10 cellular contexts compared by ENCODE assay signal in genomic region chr6:56642366-56643261, GRCh38. TPM values are rescaled to one million over a fixed set of nuclear protein-coding genes. Genes with fewer than 3 reads are reported as not detected.
DNase-seq lines count a peak whose midpoint lies in the region; ATAC-seq and TF ChIP-seq lines count a peak whose summit lies in the region.
"Had no signal": no experiment of that assay in that cellular context is flagged by ENCODE, and none has a peak within 500 bp of the region (broad histone marks: within the 10 kb centered on the region; RNA-seq: fewer than 3 reads in every experiment).

Gene DST, minus strand, starts transcription at chr6:56642889.

- H3K27ac Mint-ChIP-seq in T-helper 2 cell treated with Interferon-gamma antibody and Interleukin-4, amounts not matched to agents 5 μg/mL and 100 μg/mL, for 36 hours = no peak within 1 kb of the TSS
- H3K27ac Mint-ChIP-seq: activated CD8-positive, alpha-beta T cell treated with anti-CD3 and anti-CD28 coated beads for 36 hours had no signal

- WGBS in body of pancreas, 2 donors = 57 to 62% methylated on average over 7 of the region's 7 CpGs

- no peaks in the 10 kb centered on the region for H3K36me3 Mint-ChIP-seq in T-helper 2 cell treated with Interferon-gamma antibody and Interleukin-4, amounts not matched to agents 5 μg/mL and 100 μg/mL, for 36 hours (ENCODE audit: low read depth)

- H3K36me3 ChIP-seq in body of pancreas (replicated peaks in 1 of 2; ENCODE audit: insufficient read depth in 1 of 2, low read depth in 2 of 2) = no peaks in the 10 kb centered on the region

- intact Hi-C loops in body of pancreas (cut with DNase I) = loop anchor here (10.0 kb wide), 1 partner anchor 52 kb away; no protein-coding TSS in a partner anchor

- H3K4me1 ChIP-seq in body of pancreas = no peaks in the 10 kb centered on the region
- H3K4me1 ChIP-seq: parathyroid adenoma had no signal

- no peaks in the 10 kb centered on the region for H3K4me1 Mint-ChIP-seq in T-helper 2 cell treated with Interferon-gamma antibody and Interleukin-4, amounts not matched to agents 5 μg/mL and 100 μg/mL, for 36 hours (ENCODE audit: low read depth)

- no peak within 1 kb of the TSS for H3K4me3 Mint-ChIP-seq in T-helper 2 cell treated with Interferon-gamma antibody and Interleukin-4, amounts not matched to agents 5 μg/mL and 100 μg/mL, for 36 hours
- H3K4me3 Mint-ChIP-seq: activated CD8-positive, alpha-beta T cell treated with anti-CD3 and anti-CD28 coated beads for 36 hours had no signal

- no peaks in the 10 kb centered on the region for H3K9me3 Mint-ChIP-seq in T-helper 2 cell treated with Interferon-gamma antibody and Interleukin-4, amounts not matched to agents 5 μg/mL and 100 μg/mL, for 36 hours
- H3K9me3 Mint-ChIP-seq: activated CD8-positive, alpha-beta T cell treated with anti-CD3 and anti-CD28 coated beads for 36 hours had no signal

- no peaks in the 10 kb centered on the region for H3K27me3 Mint-ChIP-seq in T-helper 2 cell treated with Interferon-gamma antibody and Interleukin-4, amounts not matched to agents 5 μg/mL and 100 μg/mL, for 36 hours (ENCODE audit: low read depth)
- H3K27me3 Mint-ChIP-seq: activated CD8-positive, alpha-beta T cell treated with anti-CD3 and anti-CD28 coated beads for 36 hours had no signal

- DNase-seq in HS-27A (ENCODE audit: low read depth) (peak; percentile 34), body of pancreas (no peak), iris pigment epithelial cell (ENCODE audit: low read depth) (peak; percentile 95), T-helper 9 cell (no peak)
- no peak for DNase-seq in activated naive CD4-positive, alpha-beta T cell (lab: John Stamatoyannopoulos, UW)
- DNase-seq in stimulated activated naive CD4-positive, alpha-beta T cell treated with Interleukin-2 at 50 U/mL for 16 hours (lab: John Stamatoyannopoulos, UW) = no peak
- no peak for DNase-seq in T-helper 2 cell treated with Interferon-gamma antibody and Interleukin-4, amounts not matched to agents 5 μg/mL and 100 μg/mL, for 36 hours (ENCODE audit: low spot score)
- DNase-seq: activated CD8-positive, alpha-beta T cell treated with anti-CD3 and anti-CD28 coated beads for 36 hours had no signal

- H3K9me3 ChIP-seq in body of pancreas = no peaks in the 10 kb centered on the region

- TF ChIP-seq POLR2A in body of pancreas (IDR thresholded peaks at IDR 0.05) = no peak

- H3K4me3 ChIP-seq in body of pancreas = no peak within 1 kb of the TSS

- no peaks in the 10 kb centered on the region for H3K27me3 ChIP-seq in body of pancreas

- H3K27ac ChIP-seq in body of pancreas (no peak within 1 kb of the TSS), temporal lobe (ENCODE audit: low read depth, low read length) (no peak within 1 kb of the TSS)
- H3K27ac ChIP-seq: parathyroid adenoma had no signal

- TF ChIP-seq CTCF in body of pancreas (IDR thresholded peaks at IDR 0.05) = no peak

- no peak for ATAC-seq in body of pancreas
- ATAC-seq: activated CD8-positive, alpha-beta T cell treated with anti-CD3 and anti-CD28 coated beads for 36 hours had no signal

RNA-seq across cellular contexts. Expression of gene DST, which starts in this region (rescaled TPM):
- total RNA-seq in body of pancreas (100 to 1,000 TPM; 105 to 117 TPM), temporal lobe (199 TPM)

Comparison
In these comparisons a context has a peak if more than half of its experiments do, and no peak if none do; other contexts are left out.
1. DNase-seq: peak in HS-27A (single experiment) and iris pigment epithelial cell (single experiment); none in body of pancreas (0 of 4), T-helper 9 cell (single experiment), activated naive CD4-positive, alpha-beta T cell (0 of 4), stimulated activated naive CD4-positive, alpha-beta T cell treated with Interleukin-2 at 50 U/mL for 16 hours (single experiment) and T-helper 2 cell treated with Interferon-gamma antibody and Interleukin-4, amounts not matched to agents 5 μg/mL and 100 μg/mL, for 36 hours (single experiment).